In the genomic region with DNA sequence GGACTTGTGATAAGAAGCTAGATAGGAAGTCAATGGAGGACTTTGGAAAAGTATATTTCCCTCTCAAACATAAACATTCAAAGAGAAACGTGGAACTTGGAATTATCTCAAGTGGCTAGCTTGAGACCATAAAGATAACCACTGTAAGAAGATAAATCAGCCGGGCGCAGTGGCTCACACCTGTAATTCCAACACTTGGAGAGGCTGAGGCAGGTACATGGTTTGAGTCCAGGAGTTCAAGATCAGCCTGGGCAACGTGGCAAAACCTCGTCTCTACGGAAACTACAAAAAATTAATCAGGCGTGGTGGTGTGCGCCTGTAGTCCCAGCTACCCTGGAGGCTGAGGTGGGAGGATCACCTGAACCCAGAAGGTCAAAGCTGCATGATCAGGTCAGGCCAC, we compare ENCODE assay signal across 26 cellular contexts.
"Had no signal": no experiment of that assay in that cellular context is flagged by ENCODE, and none has a peak within 500 bp of the region (broad histone marks: within the 10 kb centered on the region; RNA-seq: fewer than 3 reads in every experiment).

No MANE protein-coding gene starts in this region.

- H3K27ac ChIP-seq: left ventricle myocardium inferior, pancreas, psoas muscle, right atrium auricular region, right lobe of liver, stomach, testis, thyroid gland, transverse colon, upper lobe of left lung, vagina had no signal

- FAIRE-seq: islet of Langerhans, kidney, pancreas had no signal

- DNase-seq: hypothalamus; immature natural killer cell; kidney; left ventricle myocardium inferior; midbrain; naive thymus-derived CD8-positive, alpha-beta T cell; nucleus accumbens; pancreas; posterior cingulate gyrus; psoas muscle; right lobe of liver; stimulated activated CD4-positive, alpha-beta T cell treated with anti-CD3 and anti-CD28 coated beads, Interleukin-12 subunit alpha, Interleukin-12 subunit beta, amount 100 ng/mL, for 4 hours; stimulated activated CD4-positive, alpha-beta T cell treated with anti-CD3 and anti-CD28 coated beads, Interleukin-15, amount 100 ng/mL, for 24 hours; stimulated activated CD4-positive, alpha-beta T cell treated with anti-CD3 and anti-CD28 coated beads, Interleukin-2, amount 100 ng/mL, for 24 hours; stimulated activated CD4-positive, alpha-beta T cell treated with anti-CD3 and anti-CD28 coated beads, Interleukin-4, amount 100 ng/mL, for 1 hour; stimulated activated naive B cell treated with anti-CD40 and anti-IgM and Interleukin-4, amounts not matched to agents 10 μg/mL and 1 μg/mL and 100 μg/mL, for 72 hours; stimulated activated naive CD8-positive, alpha-beta T cell treated with anti-CD3 and anti-CD28 coated beads, Interleukin-15, Interleukin-2, amounts not matched to agents 100 U/mL and 50 U/mL, for 24 hours; stomach; testis; thyroid gland; transverse colon; upper lobe of left lung had no signal

- ATAC-seq: naive thymus-derived CD8-positive, alpha-beta T cell; pancreas; psoas muscle; right lobe of liver; stimulated activated naive B cell treated with anti-CD40 and anti-IgM and Interleukin-4, amounts not matched to agents 10 μg/mL and 1 μg/mL and 100 μg/mL, for 72 hours; stimulated activated naive CD8-positive, alpha-beta T cell treated with anti-CD3 and anti-CD28 coated beads, Interleukin-15, Interleukin-2, amounts not matched to agents 100 U/mL and 50 U/mL, for 24 hours had no signal

- H3K4me3 ChIP-seq: left ventricle myocardium inferior, lung, pancreas, psoas muscle, right atrium auricular region, right lobe of liver, stomach, testis, thyroid gland, transverse colon, upper lobe of left lung, vagina had no signal

- H3K9me3 ChIP-seq: left ventricle myocardium inferior, pancreas, psoas muscle, right atrium auricular region, right lobe of liver, stomach, testis, thyroid gland, transverse colon, upper lobe of left lung, vagina had no signal

- H3K36me3 ChIP-seq: left ventricle myocardium inferior, pancreas, right atrium auricular region, right lobe of liver, stomach, thyroid gland, transverse colon, upper lobe of left lung, vagina had no signal

- H3K27me3 ChIP-seq: pancreas, right atrium auricular region, right lobe of liver, stomach, testis, thyroid gland, transverse colon, upper lobe of left lung, vagina had no signal
